Comparison of ENCODE assay signal across 1 cellular context in the genomic region with DNA sequence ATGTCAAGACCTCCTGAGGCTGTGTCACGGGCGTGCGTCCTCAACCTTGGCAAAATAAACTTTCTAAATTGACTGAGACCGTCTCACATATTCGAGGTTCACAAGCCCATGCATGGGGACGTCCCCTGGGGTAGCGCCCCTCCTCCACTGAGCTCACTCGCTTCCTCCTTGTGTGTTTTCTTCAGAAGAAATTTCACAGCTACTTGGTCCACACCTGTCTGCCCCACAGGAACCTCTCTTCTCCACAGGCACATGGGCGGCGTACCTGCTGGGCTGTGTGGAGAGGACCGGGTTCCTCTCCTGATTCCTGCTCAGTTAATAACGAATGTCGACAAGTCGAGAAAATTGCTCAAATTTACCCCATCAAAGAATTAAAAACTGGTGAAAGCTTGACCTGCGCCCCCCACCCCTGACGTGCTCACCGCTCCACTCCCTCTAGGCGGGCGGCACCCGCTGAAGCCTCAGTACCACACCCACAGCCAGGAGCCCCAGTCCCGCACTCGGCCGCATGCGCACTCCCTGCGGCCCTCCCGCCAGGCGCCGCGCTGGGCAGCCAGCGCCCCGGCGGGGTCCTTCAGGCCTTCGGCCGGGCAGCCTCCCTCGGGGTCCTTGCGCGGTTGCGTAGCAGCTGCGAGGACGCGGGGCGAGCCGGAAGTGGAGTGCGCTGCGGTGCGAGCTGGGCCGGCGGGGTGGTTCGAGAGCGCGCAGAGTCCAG.
TF ChIP-seq lines count a peak whose summit lies in the region.

A gene (plus strand): TSS at position 651 of the 715 bp plus-strand sequence. CDS start 1,341 bp downstream, outside the sequence.

TF ChIP-seq in K562, 482 proteins besides CTCF, POLR2A, EP300 and RAD21:
- TF ChIP-seq ELF1 (tag; IDR thresholded peaks at IDR 0.05) (peak; percentile 81), NFE2 (IDR thresholded peaks at IDR 0.05; ENCODE audit: low read depth) (peak; percentile 69), NCOA2 (IDR thresholded peaks at IDR 0.05; ENCODE audit: partially characterized antibody in 2 of 2) (peak in 1 of 2 experiments; percentile 81), MXI1 (IDR thresholded peaks at IDR 0.05; ENCODE audit: low read depth, low read length) (peak; percentile 53; the same call in 1 of the 2 replicates), RFX1 (IDR thresholded peaks at IDR 0.05) (peak; percentile 45; the same call in 1 of the 2 replicates), FIP1L1 (IDR thresholded peaks at IDR 0.05; ENCODE audit: low read depth, low read length, poor library complexity, severe bottlenecking) (peak; percentile 51), HNRNPLL (IDR thresholded peaks at IDR 0.05; ENCODE audit: low read depth, low read length, poor library complexity, severe bottlenecking) (peak; percentile 49), GABPA (tag; conservative IDR thresholded peaks at IDR 0.05; ENCODE audit: low read depth) (peak; percentile 43; the same call in 1 of the 2 replicates), NRF1 (conservative IDR thresholded peaks at IDR 0.05 in 1 of 2, IDR thresholded peaks at IDR 0.05 in 1 of 2) (peak; percentile 73 to 78), CCNT2 (IDR thresholded peaks at IDR 0.05; ENCODE audit: borderline replicate concordance, extremely low read depth, insufficient read length, low read depth, low read length) (peak; percentile 33), SIN3A (IDR thresholded peaks at IDR 0.05; ENCODE audit: borderline replicate concordance in 2 of 2, control insufficient read depth in 1 of 2, low read depth in 2 of 2, low read length in 2 of 2) (peak in 1 of 2 experiments; percentile 97; a peak in 2 of 4 replicates), RBFOX2 (IDR thresholded peaks at IDR 0.05; ENCODE audit: low read depth, low read length) (peak; percentile 54), SAP30 (IDR thresholded peaks at IDR 0.05; ENCODE audit: borderline replicate concordance, insufficient read depth, low read depth, low read length, poor library complexity, severe bottlenecking) (peak; percentile 75), HCFC1 (IDR thresholded peaks at IDR 0.05; ENCODE audit: low read depth, low read length) (peak; percentile 62)
- TF ChIP-seq, protein P1, sequence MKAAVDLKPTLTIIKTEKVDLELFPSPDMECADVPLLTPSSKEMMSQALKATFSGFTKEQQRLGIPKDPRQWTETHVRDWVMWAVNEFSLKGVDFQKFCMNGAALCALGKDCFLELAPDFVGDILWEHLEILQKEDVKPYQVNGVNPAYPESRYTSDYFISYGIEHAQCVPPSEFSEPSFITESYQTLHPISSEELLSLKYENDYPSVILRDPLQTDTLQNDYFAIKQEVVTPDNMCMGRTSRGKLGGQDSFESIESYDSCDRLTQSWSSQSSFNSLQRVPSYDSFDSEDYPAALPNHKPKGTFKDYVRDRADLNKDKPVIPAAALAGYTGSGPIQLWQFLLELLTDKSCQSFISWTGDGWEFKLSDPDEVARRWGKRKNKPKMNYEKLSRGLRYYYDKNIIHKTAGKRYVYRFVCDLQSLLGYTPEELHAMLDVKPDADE (conservative IDR thresholded peaks at IDR 0.05; ENCODE audit: control insufficient read depth, low read depth, low read length), result peak; percentile 74; the same call in 1 of the 2 replicates
- TF ChIP-seq, protein P2, sequence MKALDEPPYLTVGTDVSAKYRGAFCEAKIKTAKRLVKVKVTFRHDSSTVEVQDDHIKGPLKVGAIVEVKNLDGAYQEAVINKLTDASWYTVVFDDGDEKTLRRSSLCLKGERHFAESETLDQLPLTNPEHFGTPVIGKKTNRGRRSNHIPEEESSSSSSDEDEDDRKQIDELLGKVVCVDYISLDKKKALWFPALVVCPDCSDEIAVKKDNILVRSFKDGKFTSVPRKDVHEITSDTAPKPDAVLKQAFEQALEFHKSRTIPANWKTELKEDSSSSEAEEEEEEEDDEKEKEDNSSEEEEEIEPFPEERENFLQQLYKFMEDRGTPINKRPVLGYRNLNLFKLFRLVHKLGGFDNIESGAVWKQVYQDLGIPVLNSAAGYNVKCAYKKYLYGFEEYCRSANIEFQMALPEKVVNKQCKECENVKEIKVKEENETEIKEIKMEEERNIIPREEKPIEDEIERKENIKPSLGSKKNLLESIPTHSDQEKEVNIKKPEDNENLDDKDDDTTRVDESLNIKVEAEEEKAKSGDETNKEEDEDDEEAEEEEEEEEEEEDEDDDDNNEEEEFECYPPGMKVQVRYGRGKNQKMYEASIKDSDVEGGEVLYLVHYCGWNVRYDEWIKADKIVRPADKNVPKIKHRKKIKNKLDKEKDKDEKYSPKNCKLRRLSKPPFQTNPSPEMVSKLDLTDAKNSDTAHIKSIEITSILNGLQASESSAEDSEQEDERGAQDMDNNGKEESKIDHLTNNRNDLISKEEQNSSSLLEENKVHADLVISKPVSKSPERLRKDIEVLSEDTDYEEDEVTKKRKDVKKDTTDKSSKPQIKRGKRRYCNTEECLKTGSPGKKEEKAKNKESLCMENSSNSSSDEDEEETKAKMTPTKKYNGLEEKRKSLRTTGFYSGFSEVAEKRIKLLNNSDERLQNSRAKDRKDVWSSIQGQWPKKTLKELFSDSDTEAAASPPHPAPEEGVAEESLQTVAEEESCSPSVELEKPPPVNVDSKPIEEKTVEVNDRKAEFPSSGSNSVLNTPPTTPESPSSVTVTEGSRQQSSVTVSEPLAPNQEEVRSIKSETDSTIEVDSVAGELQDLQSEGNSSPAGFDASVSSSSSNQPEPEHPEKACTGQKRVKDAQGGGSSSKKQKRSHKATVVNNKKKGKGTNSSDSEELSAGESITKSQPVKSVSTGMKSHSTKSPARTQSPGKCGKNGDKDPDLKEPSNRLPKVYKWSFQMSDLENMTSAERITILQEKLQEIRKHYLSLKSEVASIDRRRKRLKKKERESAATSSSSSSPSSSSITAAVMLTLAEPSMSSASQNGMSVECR (CRISPR knock-in tag; IDR thresholded peaks at IDR 0.05), result peak; percentile 55; the same call in 1 of the 2 replicates
